14 cellular contexts compared by ENCODE assay signal in genomic region chr11:61207906-61208305, GRCh38. TPM values are rescaled to one million over a fixed set of nuclear protein-coding genes. Genes with fewer than 3 reads are reported as not detected.
"Had no signal": no experiment of that assay in that cellular context is flagged by ENCODE, and none has a peak within 500 bp of the region (broad histone marks: within the 10 kb centered on the region; RNA-seq: fewer than 3 reads in every experiment).

No MANE protein-coding gene starts in this region.

RNA-seq across cellular contexts. Expression of gene PGA3, which starts 4.6 kb away (rescaled TPM):
- total RNA-seq: activated naive CD4-positive, alpha-beta T cell treated with anti-CD3 and anti-CD28 coated beads for 36 hours; activated naive CD4-positive, alpha-beta T cell treated with anti-CD3 and anti-CD28 coated beads, Interleukin-2, amount 50 U/mL, for 72 hours; activated naive CD8-positive, alpha-beta T cell treated with anti-CD3 and anti-CD28 coated beads for 36 hours; activated naive CD8-positive, alpha-beta T cell treated with anti-CD3 and anti-CD28 coated beads, Interleukin-2, amount 10 ng/mL, durations not matched to agents 7 days and 5 days; activated T-cell treated with anti-CD3 and anti-CD28 coated beads, Interleukin-2, amount 50 U/mL, for 4 hours; activated T-cell treated with anti-CD3 and anti-CD28 coated beads, Interleukin-2, amount 50 U/mL, for 72 hours; activated T-helper 1 cell treated with anti-CD3 and anti-CD28 coated beads, Interleukin-12 subunit alpha, Interleukin-12 subunit beta, Interleukin-2, Interleukin-4 antibody, amounts not matched to agents 30 ng/mL and 10 ng/mL and 1 ng/mL, durations not matched to agents 14 hours and 24 hours and 36 hours; activated T-helper 17 cell treated with anti-CD3 and anti-CD28 coated beads, Interleukin-2, amount 50 U/mL, for 72 hours; activated T-helper 2 cell treated with anti-CD3 and anti-CD28 coated beads, Interferon-gamma antibody, Interleukin-2, Interleukin-4, amounts not matched to agents 10 μg/mL and 5 μg/mL and 100 μg/mL, durations not matched to agents 14 hours and 24 hours and 36 hours; bronchial epithelial cell; cardiac muscle cell; chondrocyte had no signal
- polyA plus RNA-seq: cardiac muscle cell had no signal

RNA-seq across cellular contexts. Expression of gene PGA4, which starts 14.2 kb away (rescaled TPM):
- total RNA-seq: activated naive CD4-positive, alpha-beta T cell treated with anti-CD3 and anti-CD28 coated beads for 36 hours; activated naive CD4-positive, alpha-beta T cell treated with anti-CD3 and anti-CD28 coated beads, Interleukin-2, amount 50 U/mL, for 72 hours; activated naive CD8-positive, alpha-beta T cell treated with anti-CD3 and anti-CD28 coated beads for 36 hours; activated naive CD8-positive, alpha-beta T cell treated with anti-CD3 and anti-CD28 coated beads, Interleukin-2, amount 10 ng/mL, durations not matched to agents 7 days and 5 days; activated T-cell treated with anti-CD3 and anti-CD28 coated beads, Interleukin-2, amount 50 U/mL, for 4 hours; activated T-cell treated with anti-CD3 and anti-CD28 coated beads, Interleukin-2, amount 50 U/mL, for 72 hours; activated T-helper 1 cell treated with anti-CD3 and anti-CD28 coated beads, Interleukin-12 subunit alpha, Interleukin-12 subunit beta, Interleukin-2, Interleukin-4 antibody, amounts not matched to agents 30 ng/mL and 10 ng/mL and 1 ng/mL, durations not matched to agents 14 hours and 24 hours and 36 hours; activated T-helper 17 cell treated with anti-CD3 and anti-CD28 coated beads, Interleukin-2, amount 50 U/mL, for 72 hours; activated T-helper 2 cell treated with anti-CD3 and anti-CD28 coated beads, Interferon-gamma antibody, Interleukin-2, Interleukin-4, amounts not matched to agents 10 μg/mL and 5 μg/mL and 100 μg/mL, durations not matched to agents 14 hours and 24 hours and 36 hours; bronchial epithelial cell; cardiac septum; chondrocyte had no signal

RNA-seq across cellular contexts. Expression of gene PGA5, which starts 33.1 kb away (rescaled TPM):
- total RNA-seq: activated naive CD4-positive, alpha-beta T cell treated with anti-CD3 and anti-CD28 coated beads for 36 hours; activated naive CD4-positive, alpha-beta T cell treated with anti-CD3 and anti-CD28 coated beads, Interleukin-2, amount 50 U/mL, for 72 hours; activated naive CD8-positive, alpha-beta T cell treated with anti-CD3 and anti-CD28 coated beads for 36 hours; activated naive CD8-positive, alpha-beta T cell treated with anti-CD3 and anti-CD28 coated beads, Interleukin-2, amount 10 ng/mL, durations not matched to agents 7 days and 5 days; activated T-cell treated with anti-CD3 and anti-CD28 coated beads, Interleukin-2, amount 50 U/mL, for 4 hours; activated T-cell treated with anti-CD3 and anti-CD28 coated beads, Interleukin-2, amount 50 U/mL, for 72 hours; activated T-helper 1 cell treated with anti-CD3 and anti-CD28 coated beads, Interleukin-12 subunit alpha, Interleukin-12 subunit beta, Interleukin-2, Interleukin-4 antibody, amounts not matched to agents 30 ng/mL and 10 ng/mL and 1 ng/mL, durations not matched to agents 14 hours and 24 hours and 36 hours; activated T-helper 17 cell treated with anti-CD3 and anti-CD28 coated beads, Interleukin-2, amount 50 U/mL, for 72 hours; activated T-helper 2 cell treated with anti-CD3 and anti-CD28 coated beads, Interferon-gamma antibody, Interleukin-2, Interleukin-4, amounts not matched to agents 10 μg/mL and 5 μg/mL and 100 μg/mL, durations not matched to agents 14 hours and 24 hours and 36 hours; bronchial epithelial cell; cardiac septum; cerebellum; chondrocyte had no signal
